ENCODE assay signal across 1 cellular context in the genomic region with DNA sequence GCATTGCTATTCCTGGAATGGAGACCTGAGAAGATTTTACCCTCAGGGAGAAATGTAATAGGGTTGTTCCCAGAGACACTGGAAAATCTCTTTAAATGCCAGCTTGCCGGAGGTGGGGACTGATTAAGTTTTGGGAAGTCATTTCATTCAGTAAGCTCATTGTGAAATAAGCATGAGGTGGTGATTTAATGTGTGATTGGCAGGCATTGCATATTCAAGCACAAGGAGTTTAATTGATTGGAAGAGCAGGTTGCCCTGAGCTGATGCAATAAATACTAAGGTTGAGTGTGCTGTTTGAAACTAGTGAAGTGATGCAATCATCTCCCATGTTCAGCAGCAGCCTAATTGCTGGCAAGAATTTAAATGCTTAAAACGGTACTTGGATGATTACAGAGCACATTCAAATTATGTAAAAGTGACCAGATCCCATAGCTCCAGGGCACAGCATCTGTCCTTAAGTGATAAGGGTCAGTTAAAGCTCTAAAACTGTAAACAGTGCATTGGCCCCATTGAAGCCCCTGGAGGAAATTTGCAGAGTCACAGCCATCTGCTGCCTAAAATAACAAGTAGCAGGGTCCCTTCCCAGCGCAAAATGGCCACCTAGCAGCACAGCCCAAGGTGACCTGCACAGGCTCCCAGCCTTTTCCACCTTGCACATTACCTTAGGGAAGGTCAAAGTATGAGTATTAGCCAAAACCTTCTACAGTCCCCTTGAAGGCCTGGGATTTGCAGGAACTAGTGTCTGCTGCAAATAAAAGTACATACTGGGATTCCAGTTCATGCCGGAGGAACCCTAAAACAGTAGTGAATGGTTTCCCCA.
A peak's percentile ranks its signal among the peaks of the same experiment; 100 is the strongest.
TF ChIP-seq lines count a peak whose summit lies in the region.

No MANE protein-coding gene starts in this region.

TF ChIP-seq in liver, 16 proteins besides CTCF, POLR2A, EP300 and RAD21 (continued from another document):
- TF ChIP-seq, protein P1, sequence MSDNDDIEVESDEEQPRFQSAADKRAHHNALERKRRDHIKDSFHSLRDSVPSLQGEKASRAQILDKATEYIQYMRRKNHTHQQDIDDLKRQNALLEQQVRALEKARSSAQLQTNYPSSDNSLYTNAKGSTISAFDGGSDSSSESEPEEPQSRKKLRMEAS (IDR thresholded peaks at IDR 0.05), result peak; percentile 94
- TF ChIP-seq, protein P2, sequence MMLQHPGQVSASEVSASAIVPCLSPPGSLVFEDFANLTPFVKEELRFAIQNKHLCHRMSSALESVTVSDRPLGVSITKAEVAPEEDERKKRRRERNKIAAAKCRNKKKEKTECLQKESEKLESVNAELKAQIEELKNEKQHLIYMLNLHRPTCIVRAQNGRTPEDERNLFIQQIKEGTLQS (IDR thresholded peaks at IDR 0.05), result peak; percentile 99
